11 cellular contexts compared by ENCODE assay signal in the genomic region with DNA sequence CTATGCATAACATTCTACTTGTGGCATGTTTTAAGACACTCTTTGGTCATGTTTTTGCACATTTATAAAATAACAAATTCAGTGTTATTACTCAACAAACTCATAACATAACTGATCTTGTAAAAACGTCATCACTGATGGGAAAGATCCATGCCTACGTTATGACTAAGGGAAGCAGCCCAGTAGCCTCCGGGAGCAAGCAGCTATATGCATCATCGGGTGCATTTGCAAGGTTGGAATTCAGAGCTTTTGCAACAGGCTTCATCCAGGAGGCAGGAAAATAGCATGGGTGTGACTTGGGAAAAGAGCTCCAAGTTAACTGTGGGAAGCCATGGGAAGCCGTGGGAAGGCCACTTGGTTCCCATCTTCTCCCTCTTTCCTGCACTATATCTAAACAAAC.
DNase-seq lines count a peak whose midpoint lies in the region; ATAC-seq and TF ChIP-seq lines count a peak whose summit lies in the region.
"Had no signal": no experiment of that assay in that cellular context is flagged by ENCODE, and none has a peak within 500 bp of the region (broad histone marks: within the 10 kb centered on the region; RNA-seq: fewer than 3 reads in every experiment).

No MANE protein-coding gene starts in this region.

- TF ChIP-seq CTCF in RWPE2 (IDR thresholded peaks at IDR 0.05; ENCODE audit: poor library complexity, severe bottlenecking) (no peak), fibroblast of mammary gland (conservative IDR thresholded peaks at IDR 0.05; ENCODE audit: control insufficient read depth, insufficient read depth, low read depth, low read length) (no peak), retinal pigment epithelial cell (conservative IDR thresholded peaks at IDR 0.05; ENCODE audit: low read depth, low read length) (no peak)

- DNase-seq in GM23248 (peak; percentile 99), RWPE2 (ENCODE audit: low spot score) (peak; percentile 91), fibroblast of mammary gland (ENCODE audit: low read depth) (peak; percentile 100), retinal pigment epithelial cell (ENCODE audit: low read depth) (peak; percentile 76), activated gamma-delta T cell treated with Interleukin-2 at 50 U/mL for 16 hours (no peak)
- DNase-seq in activated CD4-positive, alpha-beta memory T cell treated with anti-CD3 and anti-CD28 coated beads for 36 hours: no peak
- no peak for DNase-seq in stimulated activated naive B cell treated with anti-CD40 and anti-IgM and Interleukin-4, amounts not matched to agents 10 μg/mL and 1 μg/mL and 100 μg/mL, for 72 hours
- DNase-seq: MV-4-11, ovary, transverse colon had no signal

- H3K9ac ChIP-seq in GM23248: peak overlapping the region; percentile 82

- H3K4me2 ChIP-seq in GM23248 (ENCODE audit: unreplicated experiment): peak overlapping the region; percentile 32

- H3K4me3 ChIP-seq in GM23248 (peak overlapping the region; percentile 25; the same call in 1 of the 2 replicates), RWPE2 (ENCODE audit: severe bottlenecking) (no peak overlapping the region), fibroblast of mammary gland (ENCODE audit: control insufficient read depth, low read depth, low read length) (no peak overlapping the region), retinal pigment epithelial cell (ENCODE audit: low read length) (no peak overlapping the region)
- H3K4me3 ChIP-seq: ovary, transverse colon had no signal

- H2AFZ ChIP-seq in GM23248: peak overlapping the region; percentile 64

- intact Hi-C loops in activated CD4-positive, alpha-beta memory T cell treated with anti-CD3 and anti-CD28 coated beads for 36 hours (cut with micrococcal nuclease): no loop called here

- H3K9me3 ChIP-seq in GM23248 (ENCODE audit: low read depth) (no peaks in the 10 kb centered on the region), RWPE2 (ENCODE audit: severe bottlenecking) (no peaks in the 10 kb centered on the region)
- H3K9me3 ChIP-seq: ovary, transverse colon had no signal

- H3K4me3 Mint-ChIP-seq in activated CD4-positive, alpha-beta memory T cell treated with anti-CD3 and anti-CD28 coated beads for 36 hours: no peak overlapping the region
- H3K4me3 Mint-ChIP-seq in stimulated activated naive B cell treated with anti-CD40 and anti-IgM and Interleukin-4, amounts not matched to agents 10 μg/mL and 1 μg/mL and 100 μg/mL, for 72 hours: no peak overlapping the region

- no peaks in the 10 kb centered on the region for H3K4me1 Mint-ChIP-seq in activated CD4-positive, alpha-beta memory T cell treated with anti-CD3 and anti-CD28 coated beads for 36 hours (ENCODE audit: low read depth)
- H3K4me1 Mint-ChIP-seq in stimulated activated naive B cell treated with anti-CD40 and anti-IgM and Interleukin-4, amounts not matched to agents 10 μg/mL and 1 μg/mL and 100 μg/mL, for 72 hours: no peaks in the 10 kb centered on the region

- CTCF ChIA-PET in activated CD4-positive, alpha-beta memory T cell treated with anti-CD3 and anti-CD28 coated beads for 36 hours (lab: Charles Lee): no interaction called here

- H3K4me1 ChIP-seq in GM23248 (ENCODE audit: insufficient read depth) (peaks cover 22% of the 10 kb centered on the region), RWPE2 (ENCODE audit: insufficient read depth, poor library complexity, severe bottlenecking) (peaks cover 34% of the 10 kb centered on the region)
- H3K4me1 ChIP-seq: transverse colon had no signal

- no peaks in the 10 kb centered on the region for H3K36me3 Mint-ChIP-seq in activated CD4-positive, alpha-beta memory T cell treated with anti-CD3 and anti-CD28 coated beads for 36 hours
- no peaks in the 10 kb centered on the region for H3K36me3 Mint-ChIP-seq in stimulated activated naive B cell treated with anti-CD40 and anti-IgM and Interleukin-4, amounts not matched to agents 10 μg/mL and 1 μg/mL and 100 μg/mL, for 72 hours

- in situ Hi-C loops in GM23248 (cut with MboI): no loop called here

- H3K9me3 Mint-ChIP-seq in activated CD4-positive, alpha-beta memory T cell treated with anti-CD3 and anti-CD28 coated beads for 36 hours: no peaks in the 10 kb centered on the region
- peaks cover 0 to 1% of the 10 kb centered on the region in 2 donors for H3K9me3 Mint-ChIP-seq in stimulated activated naive B cell treated with anti-CD40 and anti-IgM and Interleukin-4, amounts not matched to agents 10 μg/mL and 1 μg/mL and 100 μg/mL, for 72 hours

- ATAC-seq in RWPE2 (ENCODE audit: low read depth) (peak; percentile 98), GM21723 (IDR thresholded peaks at IDR 0.05; ENCODE audit: unreplicated experiment) (no peak)
- no peak for ATAC-seq in stimulated activated naive B cell treated with anti-CD40 and anti-IgM and Interleukin-4, amounts not matched to agents 10 μg/mL and 1 μg/mL and 100 μg/mL, for 72 hours (replicated peaks)

- no peak overlapping the region for H3K27ac Mint-ChIP-seq in activated CD4-positive, alpha-beta memory T cell treated with anti-CD3 and anti-CD28 coated beads for 36 hours
- H3K27ac Mint-ChIP-seq in stimulated activated naive B cell treated with anti-CD40 and anti-IgM and Interleukin-4, amounts not matched to agents 10 μg/mL and 1 μg/mL and 100 μg/mL, for 72 hours: no peak overlapping the region

- no peaks in the 10 kb centered on the region for H3K9me2 ChIP-seq in GM23248 (ENCODE audit: insufficient read depth)

- POLR2A ChIA-PET in activated CD4-positive, alpha-beta memory T cell treated with anti-CD3 and anti-CD28 coated beads for 36 hours (lab: Charles Lee): no interaction called here

- H3F3A ChIP-seq in GM23248 (ENCODE audit: insufficient read depth): peaks cover 23% of the 10 kb centered on the region

- H3K79me2 ChIP-seq in GM23248 (ENCODE audit: insufficient read depth): no peaks in the 10 kb centered on the region

- 2% methylated on average over 5 of the region's 5 CpGs for WGBS in GM23248 (ENCODE audit: low coverage in 1 of 2, low lambda C conversion rate in 2 of 2, missing lambda C conversion rate in 2 of 2), 2 experiments

- H4K20me1 ChIP-seq in GM23248 (ENCODE audit: insufficient read depth): no peaks in the 10 kb centered on the region

- H3K27me3 ChIP-seq in GM23248 (replicated peaks; ENCODE audit: insufficient read depth) (no peaks in the 10 kb centered on the region), RWPE2 (ENCODE audit: insufficient read depth, poor library complexity, severe bottlenecking) (no peaks in the 10 kb centered on the region)
- H3K27me3 ChIP-seq: ovary, transverse colon had no signal

- peak overlapping the region; percentile 99 for H3K27ac ChIP-seq in GM23248
- peak overlapping the region; percentile 88 for H3K27ac ChIP-seq in RWPE2 (ENCODE audit: poor library complexity, severe bottlenecking)
- H3K27ac ChIP-seq: ovary, transverse colon had no signal

- H3K27me3 Mint-ChIP-seq in activated CD4-positive, alpha-beta memory T cell treated with anti-CD3 and anti-CD28 coated beads for 36 hours: no peaks in the 10 kb centered on the region
- H3K27me3 Mint-ChIP-seq in stimulated activated naive B cell treated with anti-CD40 and anti-IgM and Interleukin-4, amounts not matched to agents 10 μg/mL and 1 μg/mL and 100 μg/mL, for 72 hours: no peaks in the 10 kb centered on the region

- H3K36me3 ChIP-seq in GM23248 (ENCODE audit: low read depth) (no peaks in the 10 kb centered on the region), RWPE2 (ENCODE audit: low read depth) (no peaks in the 10 kb centered on the region)
- H3K36me3 ChIP-seq: ovary, transverse colon had no signal

Comparison
In these comparisons a context has a peak if more than half of its experiments do, and no peak if none do; other contexts are left out.
1. DNase-seq: peak in GM23248 (single experiment), RWPE2 (single experiment), fibroblast of mammary gland (single experiment) and retinal pigment epithelial cell (single experiment); none in activated CD4-positive, alpha-beta memory T cell treated with anti-CD3 and anti-CD28 coated beads for 36 hours (single experiment), activated gamma-delta T cell treated with Interleukin-2 at 50 U/mL for 16 hours (single experiment) and stimulated activated naive B cell treated with anti-CD40 and anti-IgM and Interleukin-4, amounts not matched to agents 10 μg/mL and 1 μg/mL and 100 μg/mL, for 72 hours (single experiment).